In genomic region chr20:57909763-57910331, GRCh38 we compare ENCODE assay signal across 30 cellular contexts.
"Had no signal": no experiment of that assay in that cellular context is flagged by ENCODE, and none has a peak within 500 bp of the region (broad histone marks: within the 10 kb centered on the region; RNA-seq: fewer than 3 reads in every experiment).

No MANE protein-coding gene starts in this region.

- FAIRE-seq: bronchial epithelial cell had no signal

- H3K36me3 ChIP-seq: ascending aorta, MG63, Peyer's patch, SJSA1 had no signal

- H3K27me3 ChIP-seq: ascending aorta, body of pancreas, MG63, Peyer's patch, SJSA1 had no signal

- H3K4me2 ChIP-seq: KMS-11 had no signal

- ATAC-seq: activated CD8-positive, alpha-beta T cell treated with anti-CD3 and anti-CD28 coated beads, Interleukin-2, amount 10 ng/mL, durations not matched to agents 7 days and 5 days; activated naive CD4-positive, alpha-beta T cell treated with anti-CD3 and anti-CD28 coated beads, Interleukin-2, amount 50 U/mL, for 72 hours; activated naive CD8-positive, alpha-beta T cell treated with anti-CD3 and anti-CD28 coated beads, Interleukin-2, amount 50 U/mL, for 24 hours; body of pancreas; T-helper 17 cell; WTC11 had no signal

- H3K9me3 ChIP-seq: ascending aorta, body of pancreas, MG63, Peyer's patch, SJSA1 had no signal

- DNase-seq: activated CD4-positive, alpha-beta T cell treated with anti-CD3 and anti-CD28 coated beads for 48 hours; activated CD4-positive, alpha-beta T cell treated with anti-CD3 and anti-CD28 coated beads, Interleukin-2, amount 50 U/mL, for 4 hours; activated CD4-positive, CD25-positive, alpha-beta regulatory T cell treated with anti-CD3 and anti-CD28 coated beads, Interleukin-2, amount 50 U/mL, for 72 hours; activated CD8-positive, alpha-beta memory T cell treated with anti-CD3 and anti-CD28 coated beads, Interleukin-2, amount 50 U/mL, for 48 hours; activated CD8-positive, alpha-beta T cell treated with anti-CD3 and anti-CD28 coated beads, Interleukin-2, amount 10 ng/mL, durations not matched to agents 7 days and 5 days; activated naive CD4-positive, alpha-beta T cell treated with Interleukin-2 at 50 U/mL for 16 hours; activated naive CD8-positive, alpha-beta T cell treated with anti-CD3 and anti-CD28 coated beads, Interleukin-2, amount 50 U/mL, for 24 hours; activated T-cell treated with anti-CD3 and anti-CD28 coated beads, Interleukin-2, amount 50 U/mL, for 1 hour; amniotic stem cell; body of pancreas; MG63; NCI-H1092 treated with DMSO at 0.1 percent for 48 hours; NCI-H1436 treated with DMSO at 0.1 percent for 48 hours; NCI-H187; NCI-H2081; NCI-H510A treated with DMSO at 0.1 percent for 48 hours; NCI-H69; NK-92 treated with Interleukin-12 subunit alpha and Interleukin-12 subunit beta, amount 100 ng/mL, for 24 hours; OCI-M1; SHP77; T-helper 17 cell; T-helper 9 cell had no signal

- H3K27ac ChIP-seq: ascending aorta, body of pancreas, KMS-11, Peyer's patch, RWPE1, SJSA1 had no signal

- H3K9ac ChIP-seq: KMS-11 had no signal

- H3K4me1 ChIP-seq: ascending aorta, Peyer's patch had no signal

- H3K4me3 ChIP-seq: ascending aorta, body of pancreas, MG63, Peyer's patch, SJSA1 had no signal
